12 cellular contexts compared by ENCODE assay signal in the genomic region with DNA sequence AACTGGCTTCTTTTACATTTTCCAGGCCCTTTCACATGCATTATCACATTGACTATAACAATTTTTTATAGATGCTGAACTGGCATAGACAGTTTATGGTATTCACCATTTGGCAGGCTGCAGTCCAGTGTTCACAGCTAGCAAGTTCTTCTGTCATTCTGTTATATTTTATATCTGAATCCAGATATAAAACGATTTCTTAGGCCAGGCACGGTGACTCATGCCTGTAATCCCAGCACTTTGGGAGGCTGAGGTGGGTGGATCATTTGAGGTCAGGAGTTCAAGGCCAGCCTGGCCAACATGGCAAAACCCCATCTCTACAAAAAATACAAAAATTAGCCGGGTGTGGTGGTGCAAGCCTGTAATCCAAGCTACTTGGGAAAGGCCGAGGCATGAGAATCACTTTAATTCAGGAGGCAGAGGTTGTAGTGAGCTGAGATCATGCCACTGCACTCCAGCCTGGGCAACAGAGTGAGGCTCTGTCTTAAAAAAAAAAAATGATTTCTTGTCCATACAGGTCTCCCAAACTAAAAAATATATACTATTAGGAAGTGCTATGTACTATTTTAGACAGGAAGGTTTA. TPM values are rescaled to one million over a fixed set of nuclear protein-coding genes. Genes with fewer than 3 reads are reported as not detected.
"Had no signal": no experiment of that assay in that cellular context is flagged by ENCODE, and none has a peak within 500 bp of the region (broad histone marks: within the 10 kb centered on the region; RNA-seq: fewer than 3 reads in every experiment).

No MANE protein-coding gene starts in this region.

RNA-seq across cellular contexts. Expression of a gene that starts 7.3 kb away (rescaled TPM):
- total RNA-seq: activated CD4-positive, alpha-beta memory T cell treated with anti-CD3 and anti-CD28 coated beads, Interleukin-2, amount 10 ng/mL, durations not matched to agents 7 days and 5 days; activated CD4-positive, alpha-beta T cell treated with anti-CD3 and anti-CD28 coated beads for 36 hours; activated CD8-positive, alpha-beta memory T cell treated with anti-CD3 and anti-CD28 coated beads for 36 hours; activated naive CD4-positive, alpha-beta T cell treated with anti-CD3 and anti-CD28 coated beads for 36 hours; activated T-helper 17 cell treated with anti-CD3 and anti-CD28 coated beads, Interleukin-2, amount 50 U/mL, for 72 hours; NCI-H460; T-helper 1 cell treated with Interleukin-12 subunit alpha and Interleukin-12 subunit beta and Interleukin-4 antibody, amounts not matched to agents 30 ng/mL and 1 ng/mL, for 36 hours had no signal

RNA-seq across cellular contexts. Expression of a gene that starts 39.4 kb away (rescaled TPM):
- total RNA-seq: activated CD4-positive, alpha-beta memory T cell treated with anti-CD3 and anti-CD28 coated beads, Interleukin-2, amount 10 ng/mL, durations not matched to agents 7 days and 5 days; activated CD4-positive, alpha-beta T cell treated with anti-CD3 and anti-CD28 coated beads for 36 hours; activated CD8-positive, alpha-beta memory T cell treated with anti-CD3 and anti-CD28 coated beads for 36 hours; activated naive CD4-positive, alpha-beta T cell treated with anti-CD3 and anti-CD28 coated beads for 36 hours; activated T-helper 17 cell treated with anti-CD3 and anti-CD28 coated beads, Interleukin-2, amount 50 U/mL, for 72 hours; body of pancreas; IMR-90; M059J; NCI-H460; Right ventricle myocardium superior; SJCRH30; T-helper 1 cell treated with Interleukin-12 subunit alpha and Interleukin-12 subunit beta and Interleukin-4 antibody, amounts not matched to agents 30 ng/mL and 1 ng/mL, for 36 hours had no signal
- polyA plus RNA-seq: IMR-90 had no signal
